Comparison of ENCODE assay signal across 11 cellular contexts in genomic region chr1:245673920-245674414, GRCh38.
DNase-seq lines count a peak whose midpoint lies in the region; ATAC-seq and TF ChIP-seq lines count a peak whose summit lies in the region.
"Had no signal": no experiment of that assay in that cellular context is flagged by ENCODE, and none has a peak within 500 bp of the region (broad histone marks: within the 10 kb centered on the region; RNA-seq: fewer than 3 reads in every experiment).

No MANE protein-coding gene starts in this region.

- DNase-seq in naive thymus-derived CD4-positive, alpha-beta T cell = no peak
- DNase-seq in activated CD4-positive, CD25-positive, alpha-beta regulatory T cell treated with anti-CD3 and anti-CD28 coated beads, Interleukin-2, amount 50 U/mL, for 72 hours = no peak
- DNase-seq in activated effector memory CD4-positive, alpha-beta T cell treated with anti-CD3 and anti-CD28 coated beads, Interleukin-2, amount 50 U/mL, for 16 hours = no peak
- DNase-seq in midbrain (lab: John Stamatoyannopoulos, UW) = no peak
- DNase-seq: activated CD4-positive, alpha-beta T cell treated with anti-CD3 and anti-CD28 coated beads, Interleukin-2, amount 50 U/mL, for 4 hours; NCI-H526 treated with DMSO at 0.1 percent for 48 hours; ovary had no signal

- POLR2A ChIA-PET in naive thymus-derived CD4-positive, alpha-beta T cell (lab: Charles Lee) = no interaction called here

- H3K4me1 Mint-ChIP-seq in naive thymus-derived CD4-positive, alpha-beta T cell = no peaks in the 10 kb centered on the region

- H3K4me3 ChIP-seq in OCI-LY1 (ENCODE audit: low read depth, low read length, poor library complexity, severe bottlenecking) = no peak overlapping the region
- H3K4me3 ChIP-seq in naive thymus-derived CD4-positive, alpha-beta T cell (ENCODE audit: low read length) = no peak overlapping the region
- no peak overlapping the region for H3K4me3 ChIP-seq in gastroesophageal sphincter
- H3K4me3 ChIP-seq: ovary had no signal

- peaks cover 0 to 6% (median 0%) of the 10 kb centered on the region in 11 donors for H3K9me3 Mint-ChIP-seq in naive thymus-derived CD4-positive, alpha-beta T cell

- H3K9ac ChIP-seq in OCI-LY1 (ENCODE audit: low read length) = no peak overlapping the region

- ATAC-seq in GM19023 (IDR thresholded peaks at IDR 0.05; ENCODE audit: unreplicated experiment) (peak; percentile 56), HG03066 (IDR thresholded peaks at IDR 0.05; ENCODE audit: low read depth, unreplicated experiment) (peak; percentile 53), gastroesophageal sphincter (no peak)
- ATAC-seq in naive thymus-derived CD4-positive, alpha-beta T cell = peak; percentile 67

- H3K27me3 Mint-ChIP-seq in naive thymus-derived CD4-positive, alpha-beta T cell = no peaks in the 10 kb centered on the region

- no peaks in the 10 kb centered on the region for H3K27me3 ChIP-seq in OCI-LY1 (ENCODE audit: insufficient read depth, low read length)
- no peaks in the 10 kb centered on the region for H3K27me3 ChIP-seq in naive thymus-derived CD4-positive, alpha-beta T cell (ENCODE audit: control insufficient read depth in 2 of 2, insufficient read depth in 2 of 2, low read length in 2 of 2)
- no peaks in the 10 kb centered on the region for H3K27me3 ChIP-seq in gastroesophageal sphincter
- H3K27me3 ChIP-seq: ovary had no signal

- H3K79me2 ChIP-seq in OCI-LY1 (ENCODE audit: insufficient read depth, low read length) = no peaks in the 10 kb centered on the region

- H2AFZ ChIP-seq in OCI-LY1 (ENCODE audit: low read length) = no peak overlapping the region

- 0 out of 2 replicates have a peak overlapping the region, but pooled peaks have one; percentile 10 for H3K4me2 ChIP-seq in OCI-LY1 (ENCODE audit: low read length)

- H3K36me3 Mint-ChIP-seq in naive thymus-derived CD4-positive, alpha-beta T cell = no peaks in the 10 kb centered on the region

- no peaks in the 10 kb centered on the region for H4K20me1 ChIP-seq in OCI-LY1 (ENCODE audit: insufficient read depth, low read length)

- H3K9me3 ChIP-seq in OCI-LY1 (ENCODE audit: low read length) = no peaks in the 10 kb centered on the region
- no peaks in the 10 kb centered on the region for H3K9me3 ChIP-seq in naive thymus-derived CD4-positive, alpha-beta T cell (ENCODE audit: control insufficient read depth in 2 of 3, low read length in 3 of 3)
- no peaks in the 10 kb centered on the region for H3K9me3 ChIP-seq in gastroesophageal sphincter
- H3K9me3 ChIP-seq: ovary had no signal

- no peaks in the 10 kb centered on the region for H3K9me2 ChIP-seq in OCI-LY1 (ENCODE audit: low read depth, low read length)

- peaks cover 12% of the 10 kb centered on the region for H3K4me1 ChIP-seq in OCI-LY1 (ENCODE audit: insufficient read depth, low read length, severe bottlenecking)
- no peaks in the 10 kb centered on the region for H3K4me1 ChIP-seq in naive thymus-derived CD4-positive, alpha-beta T cell (ENCODE audit: control insufficient read depth in 2 of 2, insufficient read depth in 2 of 2, low read length in 2 of 2)
- no peaks in the 10 kb centered on the region for H3K4me1 ChIP-seq in gastroesophageal sphincter

- 42 to 54% methylated on average over 2 of the region's 2 CpGs for WGBS in gastroesophageal sphincter (ENCODE audit: low coverage in 1 of 2), 2 donors

- CTCF ChIA-PET in naive thymus-derived CD4-positive, alpha-beta T cell (lab: Charles Lee) = no interaction called here

- no peaks in the 10 kb centered on the region for H3F3A ChIP-seq in OCI-LY1 (ENCODE audit: insufficient read depth, low read length)

- H3K36me3 ChIP-seq in OCI-LY1 (ENCODE audit: insufficient read depth, low read length) = no peaks in the 10 kb centered on the region
- H3K36me3 ChIP-seq in naive thymus-derived CD4-positive, alpha-beta T cell (ENCODE audit: control insufficient read depth in 2 of 3, insufficient read depth in 3 of 3, low read length in 3 of 3) = no peaks in the 10 kb centered on the region
- no peaks in the 10 kb centered on the region for H3K36me3 ChIP-seq in gastroesophageal sphincter
- H3K36me3 ChIP-seq: ovary had no signal

- no peak overlapping the region for H3K4me3 Mint-ChIP-seq in naive thymus-derived CD4-positive, alpha-beta T cell

- H3K27ac Mint-ChIP-seq in naive thymus-derived CD4-positive, alpha-beta T cell = no peak overlapping the region

- TF ChIP-seq POLR2A in gastroesophageal sphincter (IDR thresholded peaks at IDR 0.05) = no peak

- TF ChIP-seq CTCF in OCI-LY1 (IDR thresholded peaks at IDR 0.05; ENCODE audit: low read length) (no peak), gastroesophageal sphincter (IDR thresholded peaks at IDR 0.05) (no peak)

- intact Hi-C loops in naive thymus-derived CD4-positive, alpha-beta T cell (cut with micrococcal nuclease) = no loop called here

- no peak for TF ChIP-seq EP300 in gastroesophageal sphincter (IDR thresholded peaks at IDR 0.05)

- H3K27ac ChIP-seq in OCI-LY1 (ENCODE audit: low read depth, low read length, poor library complexity, severe bottlenecking) (no peak overlapping the region), gastroesophageal sphincter (no peak overlapping the region)
- no peak overlapping the region for H3K27ac ChIP-seq in naive thymus-derived CD4-positive, alpha-beta T cell (ENCODE audit: low read depth, low read length)
- H3K27ac ChIP-seq: ovary had no signal
